In genomic region chr22:46104170-46104880, GRCh38 we compare ENCODE assay signal across 11 cellular contexts. TPM values are rescaled to one million over a fixed set of nuclear protein-coding genes. Genes with fewer than 3 reads are reported as not detected.
DNase-seq lines count a peak whose midpoint lies in the region; TF ChIP-seq lines count a peak whose summit lies in the region.
"Had no signal": no experiment of that assay in that cellular context is flagged by ENCODE, and none has a peak within 500 bp of the region (broad histone marks: within the 10 kb centered on the region; RNA-seq: fewer than 3 reads in every experiment).

No MANE protein-coding gene starts in this region.

- DNase-seq in DMS 273 (lab: John Stamatoyannopoulos, UW; ENCODE audit: unreplicated experiment) (peak; percentile 71), DMS 273 treated with DMSO at 0.1 percent for 48 hours (lab: John Stamatoyannopoulos, UW) (no peak), fibroblast of lung (ENCODE audit: low read depth in 2 of 2) (peak in 1 of 2 donors; percentile 61), nucleus accumbens (lab: John Stamatoyannopoulos, UW) (peak in 41 of 56 donors; percentile 25 to 83 (median 61)), uterus (peak in 1 of 2 donors; percentile 72), NCI-H748 (lab: John Stamatoyannopoulos, UW; ENCODE audit: unreplicated experiment) (no peak), ureter (ENCODE audit: low spot score) (no peak)
- DNase-seq in CD8-positive, alpha-beta memory T cell = no peak
- DNase-seq: 8988T, T-cell had no signal

- H3K4me3 Mint-ChIP-seq in CD8-positive, alpha-beta memory T cell = no peak overlapping the region
- H3K4me3 Mint-ChIP-seq: neural crest cell, T-cell had no signal

- intact Hi-C loops in uterus (cut with DNase I; ENCODE audit: low total_unique reads) = no loop called here

- H3K36me3 ChIP-seq in fibroblast of lung (ENCODE audit: control insufficient read depth, insufficient read depth, low read length) (peaks cover 77% of the 10 kb centered on the region), uterus (no peaks in the 10 kb centered on the region)
- H3K36me3 ChIP-seq in CD8-positive, alpha-beta memory T cell (ENCODE audit: insufficient read depth, low read length) = no peaks in the 10 kb centered on the region

- no peaks in the 10 kb centered on the region for H3K9me3 Mint-ChIP-seq in CD8-positive, alpha-beta memory T cell
- H3K9me3 Mint-ChIP-seq: neural crest cell, T-cell had no signal

- H3K36me3 Mint-ChIP-seq in CD8-positive, alpha-beta memory T cell = peaks cover 0 to 20% (median 0%) of the 10 kb centered on the region in 3 donors
- H3K36me3 Mint-ChIP-seq: T-cell had no signal

- H3K27me3 ChIP-seq in fibroblast of lung (ENCODE audit: control insufficient read depth, insufficient read depth, low read length) (no peaks in the 10 kb centered on the region), uterus (no peaks in the 10 kb centered on the region)
- H3K27me3 ChIP-seq in CD8-positive, alpha-beta memory T cell (ENCODE audit: insufficient read depth, low read length, poor library complexity, severe bottlenecking) = no peaks in the 10 kb centered on the region

- H3K27ac Mint-ChIP-seq in CD8-positive, alpha-beta memory T cell = no peak overlapping the region
- H3K27ac Mint-ChIP-seq: T-cell had no signal

- H3K4me1 Mint-ChIP-seq in CD8-positive, alpha-beta memory T cell = peaks cover 0 to 4% (median 0%) of the 10 kb centered on the region in 3 donors
- H3K4me1 Mint-ChIP-seq: T-cell had no signal

- no peaks in the 10 kb centered on the region for H3K27me3 Mint-ChIP-seq in CD8-positive, alpha-beta memory T cell
- H3K27me3 Mint-ChIP-seq: T-cell had no signal

- no peaks in the 10 kb centered on the region for H4K20me1 ChIP-seq in fibroblast of lung (ENCODE audit: control insufficient read depth, extremely low read depth, insufficient read depth, low read length)

- no peak overlapping the region for H3K4me3 ChIP-seq in fibroblast of lung (replicated peaks in 1 of 4; ENCODE audit: control extremely low read depth in 1 of 4, insufficient read depth in 1 of 4, low read depth in 3 of 4, low read length in 4 of 4)
- no peak overlapping the region for H3K4me3 ChIP-seq in uterus
- H3K4me3 ChIP-seq in CD8-positive, alpha-beta memory T cell (ENCODE audit: low read length) = no peak overlapping the region

- H3K4me2 ChIP-seq in fibroblast of lung (ENCODE audit: extremely low read depth, insufficient read depth, low read length) = no peak overlapping the region

- peaks cover 60% of the 10 kb centered on the region for H3K4me1 ChIP-seq in fibroblast of lung (ENCODE audit: control insufficient read depth, extremely low read depth, insufficient read depth, low read length)
- peaks cover 36 to 75% of the 10 kb centered on the region in 2 donors for H3K4me1 ChIP-seq in uterus
- H3K4me1 ChIP-seq in CD8-positive, alpha-beta memory T cell (ENCODE audit: insufficient read depth, low read length) = no peaks in the 10 kb centered on the region

- POLR2A ChIA-PET in CD8-positive, alpha-beta memory T cell (lab: Charles Lee) = no interaction called here

- H3K27ac ChIP-seq in fibroblast of lung (ENCODE audit: insufficient read depth, low read length) (peak overlapping the region; percentile 74), uterus (peak overlapping the region; percentile 87 to 100)
- no peak overlapping the region for H3K27ac ChIP-seq in CD8-positive, alpha-beta memory T cell (ENCODE audit: low read depth, low read length)

- TF ChIP-seq CTCF in fibroblast of lung (conservative IDR thresholded peaks at IDR 0.05 in 1 of 2, IDR thresholded peaks at IDR 0.05 in 1 of 2; ENCODE audit: low read depth in 1 of 2, low read length in 2 of 2) (no peak), uterus (IDR thresholded peaks at IDR 0.05) (no peak)

- no peak overlapping the region for H3K9ac ChIP-seq in fibroblast of lung (ENCODE audit: insufficient read depth, low read length)

- H3K9me3 ChIP-seq in fibroblast of lung (ENCODE audit: control insufficient read depth, insufficient read depth, low read depth, low read length) (no peaks in the 10 kb centered on the region), uterus (no peaks in the 10 kb centered on the region)
- H3K9me3 ChIP-seq in CD8-positive, alpha-beta memory T cell (ENCODE audit: low read length) = no peaks in the 10 kb centered on the region

- CTCF ChIA-PET in CD8-positive, alpha-beta memory T cell (lab: Charles Lee) = no interaction called here

- TF ChIP-seq POLR2A in uterus (IDR thresholded peaks at IDR 0.05) = no peak

- H2AFZ ChIP-seq in fibroblast of lung (ENCODE audit: low read length) = no peak overlapping the region

- H3K79me2 ChIP-seq in fibroblast of lung (ENCODE audit: control insufficient read depth, insufficient read depth, low read length) = peaks cover 98% of the 10 kb centered on the region

RNA-seq across cellular contexts. Expression of gene PPARA, which starts 46.0 kb away (rescaled TPM):
- total RNA-seq in fibroblast of lung (14.6 and 17.5 TPM in 2 replicates), uterus (10 to 100 TPM in 2 of 4 donors, 1 to 10 TPM in 2; 1.8 to 24.8 (median 14.0) TPM), ureter (29.1 TPM)
- 7.9 and 10.2 TPM in 2 replicates for polyA plus RNA-seq in fibroblast of lung
- polyA plus RNA-seq in fibroblast of lung (2012) = 5.4 and 7.3 TPM in 2 replicates
- 17.7 and 19.3 TPM in 2 replicates for polyA minus RNA-seq in fibroblast of lung (ENCODE audit: low replicate concordance)
- 10 to 100 TPM; 11.2 to 12.9 TPM for total RNA-seq in CD8-positive, alpha-beta memory T cell
- 10.1 TPM for polyA plus RNA-seq in CD8-positive, alpha-beta memory T cell

Comparison
In these comparisons a context has a peak if more than half of its experiments do, and no peak if none do; other contexts are left out.
1. DNase-seq: peak in DMS 273 (single experiment) and nucleus accumbens (41 of 56); none in DMS 273 treated with DMSO at 0.1 percent for 48 hours (single experiment), NCI-H748 (single experiment), ureter (single experiment) and CD8-positive, alpha-beta memory T cell (0 of 5).